In genomic region chr2:122340246-122340645, GRCh38 we compare ENCODE assay signal across 12 cellular contexts.
DNase-seq lines count a peak whose midpoint lies in the region; ATAC-seq, FAIRE-seq and TF ChIP-seq lines count a peak whose summit lies in the region.
"Had no signal": no experiment of that assay in that cellular context is flagged by ENCODE, and none has a peak within 500 bp of the region (broad histone marks: within the 10 kb centered on the region; RNA-seq: fewer than 3 reads in every experiment).

No MANE protein-coding gene starts in this region.

- H3K27me3 Mint-ChIP-seq in activated T-cell treated with anti-CD3 and anti-CD28 coated beads, Interleukin-2, amount 50 U/mL, for 4 hours (ENCODE audit: low read depth) = no peaks in the 10 kb centered on the region

- ATAC-seq in HG03066 (IDR thresholded peaks at IDR 0.05; ENCODE audit: low read depth, unreplicated experiment) (peak; percentile 95), HepG2 (no peak)
- ATAC-seq in activated T-cell treated with anti-CD3 and anti-CD28 coated beads, Interleukin-2, amount 50 U/mL, for 4 hours = no peak

- no peaks in the 10 kb centered on the region for H3K36me3 ChIP-seq in HepG2 (replicated peaks in 1 of 2; ENCODE audit: control insufficient read depth in 1 of 2, insufficient read depth in 2 of 2, low read length in 2 of 2)
- H3K36me3 ChIP-seq: BLaER1 had no signal

- in situ Hi-C loops in GM13976 (cut with MboI; ENCODE audit: low sequenced_read_pairs, unreplicated experiment) = no loop called here
- in situ Hi-C loops in HepG2 (cut with HindIII; ENCODE audit: extremely low pct_ligation_motif_present, low pct_unique_long_range_greater_than_20kb) = no loop called here

- no peaks in the 10 kb centered on the region for H3K9me3 ChIP-seq in HepG2 (ENCODE audit: low read length)
- H3K9me3 ChIP-seq: BLaER1 had no signal

- H3K79me2 ChIP-seq in HepG2 (ENCODE audit: insufficient read depth, low read length) = no peaks in the 10 kb centered on the region

- H3K4me1 ChIP-seq in HepG2 (ENCODE audit: insufficient read depth, low read length) = no peaks in the 10 kb centered on the region
- H3K4me1 ChIP-seq: BLaER1 had no signal

- H4K20me1 ChIP-seq in HepG2 (ENCODE audit: insufficient read depth, low read length) = no peaks in the 10 kb centered on the region
- H4K20me1 ChIP-seq: BLaER1 had no signal

- no peak overlapping the region for H3K4me2 ChIP-seq in HepG2 (ENCODE audit: low read depth, low read length)
- H3K4me2 ChIP-seq: BLaER1 had no signal

- no peak overlapping the region for H3K27ac ChIP-seq in HepG2 (ENCODE audit: extremely low read length, insufficient read depth, low read length)
- H3K27ac ChIP-seq: BLaER1 had no signal

- BruUV-seq in HepG2 (replicated peaks; lab: Mats Ljungman, UMichigan) = no TSS peak

- H3K27me3 ChIP-seq in HepG2 (ENCODE audit: control insufficient read depth in 1 of 2, insufficient read depth in 2 of 2, low read length in 2 of 2) = no peaks in the 10 kb centered on the region
- H3K27me3 ChIP-seq: BLaER1 had no signal

- TF ChIP-seq EP300 in HepG2 (IDR thresholded peaks at IDR 0.05; ENCODE audit: low read depth in 2 of 2, low read length in 2 of 2) (no peak), HepG2 (CRISPR knock-in tag; IDR thresholded peaks at IDR 0.05; ENCODE audit: borderline replicate concordance) (no peak)

- under 1% methylated on average over 3 of the region's 3 CpGs for WGBS in HepG2 (ENCODE audit: low lambda C conversion rate)

- CTCF ChIA-PET in HepG2 (lab: Yijun Ruan, JAX; ENCODE audit: low intra/inter-chr PET ratio, low total read pairs) = no interaction called here

- no peak overlapping the region for H3K9ac ChIP-seq in HepG2 (ENCODE audit: insufficient read depth, low read depth, low read length)
- H3K9ac ChIP-seq: BLaER1 had no signal

- intact Hi-C loops in HepG2 (cut with micrococcal nuclease; ENCODE audit: unreplicated experiment) = no loop called here

- no peak for TF ChIP-seq RAD21 in HepG2 (CRISPR knock-in tag; IDR thresholded peaks at IDR 0.05)

- H2AFZ ChIP-seq in HepG2 (ENCODE audit: low read length) = no peak overlapping the region

- FAIRE-seq in HepG2 (lab: Jason Lieb, UNC) = no peak

- no peak overlapping the region for H3K4me3 ChIP-seq in HepG2 (replicated peaks in 1 of 3; ENCODE audit: insufficient read depth in 1 of 3, low read depth in 2 of 3, low read length in 3 of 3)
- H3K4me3 ChIP-seq: BLaER1 had no signal

- POLR2A ChIA-PET in HepG2 (lab: Yijun Ruan, JAX) = no interaction called here

- no peak overlapping the region for H3K4me3 Mint-ChIP-seq in activated T-cell treated with anti-CD3 and anti-CD28 coated beads, Interleukin-2, amount 50 U/mL, for 4 hours

- peaks cover 2% of the 10 kb centered on the region for H3K9me3 Mint-ChIP-seq in activated T-cell treated with anti-CD3 and anti-CD28 coated beads, Interleukin-2, amount 50 U/mL, for 4 hours

- no peak for TF ChIP-seq POLR2A in HepG2 (IDR thresholded peaks at IDR 0.05; ENCODE audit: insufficient read depth in 1 of 2, low read depth in 2 of 2, low read length in 2 of 2)

- TF ChIP-seq CTCF in GM13976 (IDR thresholded peaks at IDR 0.05; ENCODE audit: borderline replicate concordance, control extremely low read depth, extremely low read depth, insufficient read depth, missing control alignments) = no peak
- no peak for TF ChIP-seq CTCF in GM20000 (IDR thresholded peaks at IDR 0.05; ENCODE audit: extremely low read depth, missing control alignments)
- no peak for TF ChIP-seq CTCF in HepG2 (CRISPR knock-in tag; IDR thresholded peaks at IDR 0.05)

- H3K4me1 Mint-ChIP-seq in activated T-cell treated with anti-CD3 and anti-CD28 coated beads, Interleukin-2, amount 50 U/mL, for 4 hours (ENCODE audit: low read depth) = no peaks in the 10 kb centered on the region

- no peaks in the 10 kb centered on the region for H3K36me3 Mint-ChIP-seq in activated T-cell treated with anti-CD3 and anti-CD28 coated beads, Interleukin-2, amount 50 U/mL, for 4 hours (ENCODE audit: insufficient read depth)

- DNase-seq in GM13976 (ENCODE audit: low spot score) (peak; percentile 23), GM20000 (ENCODE audit: low spot score) (peak; percentile 18), NCI-H2196 (lab: John Stamatoyannopoulos, UW; ENCODE audit: unreplicated experiment) (peak; percentile 7), HepG2 (ENCODE audit: low spot score) (no peak), ecto neural progenitor cell (ENCODE audit: low spot score) (no peak)
- no peak for DNase-seq in activated T-cell treated with anti-CD3 and anti-CD28 coated beads, Interleukin-2, amount 50 U/mL, for 4 hours
- no peak for DNase-seq in activated CD4-positive, alpha-beta T cell treated with anti-CD3 and anti-CD28 coated beads, Interleukin-2, amount 50 U/mL, for 48 hours
- DNase-seq: activated CD4-positive, CD25-positive, alpha-beta regulatory T cell treated with anti-CD3 and anti-CD28 coated beads, Interleukin-2, amount 50 U/mL, for 72 hours; foreskin fibroblast; NCI-H446 treated with DMSO at 0.1 percent for 48 hours had no signal

TF ChIP-seq in HepG2, 621 proteins besides CTCF, POLR2A, EP300 and RAD21:
- TF ChIP-seq CREB3 (CRISPR knock-in tag; IDR thresholded peaks at IDR 0.05) (no peak), SMC3 (IDR thresholded peaks at IDR 0.05; ENCODE audit: low read length) (no peak), ZNF614 (CRISPR knock-in tag; IDR thresholded peaks at IDR 0.05; ENCODE audit: borderline replicate concordance) (no peak), HMG20A (CRISPR knock-in tag; IDR thresholded peaks at IDR 0.05; ENCODE audit: borderline replicate concordance) (no peak), RFX1 (IDR thresholded peaks at IDR 0.05) (no peak), HOXA9 (CRISPR knock-in tag; IDR thresholded peaks at IDR 0.05; ENCODE audit: borderline replicate concordance) (no peak), POLR2AphosphoS2 (IDR thresholded peaks at IDR 0.05; ENCODE audit: low read depth, low read length) (no peak), ISX (CRISPR knock-in tag; conservative IDR thresholded peaks at IDR 0.05) (no peak), ZNF563 (CRISPR knock-in tag; IDR thresholded peaks at IDR 0.05) (no peak)

Comparison
In these comparisons a context has a peak if more than half of its experiments do, and no peak if none do; other contexts are left out.
1. DNase-seq: peak in GM13976 (single experiment), GM20000 (single experiment) and NCI-H2196 (single experiment); none in activated T-cell treated with anti-CD3 and anti-CD28 coated beads, Interleukin-2, amount 50 U/mL, for 4 hours (single experiment), HepG2 (single experiment), ecto neural progenitor cell (single experiment) and activated CD4-positive, alpha-beta T cell treated with anti-CD3 and anti-CD28 coated beads, Interleukin-2, amount 50 U/mL, for 48 hours (0 of 2).